Comparison of ENCODE assay signal across 20 cellular contexts in the genomic region with DNA sequence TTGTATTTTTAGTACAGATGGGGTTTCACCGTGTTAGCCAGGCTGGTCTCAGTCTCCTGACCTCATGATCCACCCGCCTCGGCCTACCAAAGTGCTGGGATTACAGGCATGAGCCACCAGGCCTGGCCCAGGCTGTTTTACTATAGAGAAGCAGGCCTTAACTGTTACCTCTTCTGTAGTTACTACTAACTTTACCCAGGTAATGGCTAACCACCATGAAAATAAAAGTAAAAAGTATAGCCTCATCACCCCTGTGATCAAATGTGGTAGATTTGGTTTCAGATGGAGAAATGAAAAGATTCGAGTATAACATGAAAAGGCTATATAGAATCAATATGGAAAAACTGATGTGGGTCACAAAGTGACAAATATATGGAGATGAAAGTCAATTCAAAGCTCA.
DNase-seq lines count a peak whose midpoint lies in the region; ATAC-seq and FAIRE-seq lines count a peak whose summit lies in the region.
"Had no signal": no experiment of that assay in that cellular context is flagged by ENCODE, and none has a peak within 500 bp of the region (broad histone marks: within the 10 kb centered on the region; RNA-seq: fewer than 3 reads in every experiment).

No MANE protein-coding gene starts in this region.

- POLR2A ChIA-PET in activated CD4-positive, alpha-beta T cell treated with anti-CD3 and anti-CD28 coated beads for 36 hours (lab: Charles Lee), result interaction anchor here (0.6 kb wide), 1 partner anchor 304 kb away, joined by 3 read pairs; no protein-coding TSS in a partner anchor

- H3K27me3 Mint-ChIP-seq in activated CD4-positive, alpha-beta T cell treated with anti-CD3 and anti-CD28 coated beads for 36 hours, result no peaks in the 10 kb centered on the region
- H3K27me3 Mint-ChIP-seq in activated naive CD4-positive, alpha-beta T cell treated with anti-CD3 and anti-CD28 coated beads for 36 hours (ENCODE audit: low read depth), result no peaks in the 10 kb centered on the region
- no peaks in the 10 kb centered on the region for H3K27me3 Mint-ChIP-seq in activated naive CD8-positive, alpha-beta T cell treated with anti-CD3 and anti-CD28 coated beads for 36 hours
- H3K27me3 Mint-ChIP-seq in stimulated activated naive CD8-positive, alpha-beta T cell treated with anti-CD3 and anti-CD28 coated beads, Interleukin-15, Interleukin-2, amounts not matched to agents 100 ng/mL and 50 ng/mL, for 24 hours, result no peaks in the 10 kb centered on the region
- H3K27me3 Mint-ChIP-seq: B cell; CD4-positive, alpha-beta T cell had no signal

- ATAC-seq in activated CD4-positive, alpha-beta T cell treated with anti-CD3 and anti-CD28 coated beads for 36 hours, result peak; percentile 47
- ATAC-seq in activated naive CD4-positive, alpha-beta T cell treated with anti-CD3 and anti-CD28 coated beads, Interleukin-2, amount 50 U/mL, for 72 hours, result peak; percentile 47 to 84
- ATAC-seq: A549; CD8-positive, alpha-beta T cell had no signal

- CTCF ChIA-PET in activated CD4-positive, alpha-beta T cell treated with anti-CD3 and anti-CD28 coated beads for 36 hours (lab: Charles Lee), result interaction anchor here (1.8 kb wide), 1 partner anchor 22 kb away, joined by 4 read pairs; no protein-coding TSS in a partner anchor
- CTCF ChIA-PET in activated naive CD4-positive, alpha-beta T cell treated with anti-CD3 and anti-CD28 coated beads for 36 hours (lab: Charles Lee), result no interaction called here

- no peak for FAIRE-seq in urothelium cell line (lab: Jason Lieb, UNC)
- FAIRE-seq: D721Med, G401.6, GM12891, GM19239 had no signal

- H3K36me3 Mint-ChIP-seq in activated CD4-positive, alpha-beta T cell treated with anti-CD3 and anti-CD28 coated beads for 36 hours (ENCODE audit: low read depth), result no peaks in the 10 kb centered on the region
- H3K36me3 Mint-ChIP-seq in activated naive CD4-positive, alpha-beta T cell treated with anti-CD3 and anti-CD28 coated beads, Interleukin-2, amount 50 U/mL, for 72 hours, result no peaks in the 10 kb centered on the region
- H3K36me3 Mint-ChIP-seq in activated naive CD4-positive, alpha-beta T cell treated with anti-CD3 and anti-CD28 coated beads for 36 hours (ENCODE audit: low read depth), result no peaks in the 10 kb centered on the region
- no peaks in the 10 kb centered on the region for H3K36me3 Mint-ChIP-seq in activated naive CD8-positive, alpha-beta T cell treated with anti-CD3 and anti-CD28 coated beads for 36 hours
- H3K36me3 Mint-ChIP-seq in stimulated activated naive CD8-positive, alpha-beta T cell treated with anti-CD3 and anti-CD28 coated beads, Interleukin-15, Interleukin-2, amounts not matched to agents 100 ng/mL and 50 ng/mL, for 24 hours (ENCODE audit: low read depth), result no peaks in the 10 kb centered on the region
- H3K36me3 Mint-ChIP-seq: CD8-positive, alpha-beta T cell had no signal

- no peaks in the 10 kb centered on the region for H3K4me1 Mint-ChIP-seq in activated CD4-positive, alpha-beta T cell treated with anti-CD3 and anti-CD28 coated beads for 36 hours
- no peaks in the 10 kb centered on the region for H3K4me1 Mint-ChIP-seq in activated naive CD4-positive, alpha-beta T cell treated with anti-CD3 and anti-CD28 coated beads for 36 hours (ENCODE audit: low read depth)
- H3K4me1 Mint-ChIP-seq in activated naive CD8-positive, alpha-beta T cell treated with anti-CD3 and anti-CD28 coated beads for 36 hours, result peaks cover 5% of the 10 kb centered on the region
- peaks cover 15% of the 10 kb centered on the region for H3K4me1 Mint-ChIP-seq in stimulated activated naive CD8-positive, alpha-beta T cell treated with anti-CD3 and anti-CD28 coated beads, Interleukin-15, Interleukin-2, amounts not matched to agents 100 ng/mL and 50 ng/mL, for 24 hours (ENCODE audit: low read depth)
- H3K4me1 Mint-ChIP-seq: B cell had no signal

- DNase-seq in activated CD4-positive, alpha-beta T cell treated with anti-CD3 and anti-CD28 coated beads for 36 hours, result no peak
- no peak for DNase-seq in activated CD4-positive, alpha-beta T cell treated with anti-CD3 and anti-CD28 coated beads, Interleukin-2, amount 50 U/mL, for 48 hours
- no peak for DNase-seq in activated naive CD4-positive, alpha-beta T cell treated with anti-CD3 and anti-CD28 coated beads, Interleukin-2, amount 50 U/mL, for 72 hours (ENCODE audit: low spot score in 2 of 2)
- no peak for DNase-seq in activated naive CD4-positive, alpha-beta T cell treated with anti-CD3 and anti-CD28 coated beads for 36 hours
- peak; percentile 4 for DNase-seq in activated naive CD8-positive, alpha-beta T cell treated with anti-CD3 and anti-CD28 coated beads for 36 hours
- DNase-seq in urothelium cell line (ENCODE audit: low spot score), result no peak
- DNase-seq: AML-193; Caco-2; Calu3; CD4-positive, alpha-beta T cell; CD8-positive, alpha-beta T cell; DMS79 treated with DMSO at 0.1 percent for 48 hours; GF-D8 had no signal

- no peak overlapping the region for H3K27ac Mint-ChIP-seq in activated CD4-positive, alpha-beta T cell treated with anti-CD3 and anti-CD28 coated beads for 36 hours
- no peak overlapping the region for H3K27ac Mint-ChIP-seq in activated naive CD4-positive, alpha-beta T cell treated with anti-CD3 and anti-CD28 coated beads, Interleukin-2, amount 50 U/mL, for 72 hours
- H3K27ac Mint-ChIP-seq in activated naive CD4-positive, alpha-beta T cell treated with anti-CD3 and anti-CD28 coated beads for 36 hours, result no peak overlapping the region
- H3K27ac Mint-ChIP-seq in activated naive CD8-positive, alpha-beta T cell treated with anti-CD3 and anti-CD28 coated beads for 36 hours, result no peak overlapping the region
- peak overlapping the region; percentile 41 for H3K27ac Mint-ChIP-seq in stimulated activated naive CD8-positive, alpha-beta T cell treated with anti-CD3 and anti-CD28 coated beads, Interleukin-15, Interleukin-2, amounts not matched to agents 100 ng/mL and 50 ng/mL, for 24 hours
- H3K27ac Mint-ChIP-seq: B cell; CD4-positive, alpha-beta T cell; CD8-positive, alpha-beta T cell had no signal

- no peak overlapping the region for H3K4me3 Mint-ChIP-seq in activated CD4-positive, alpha-beta T cell treated with anti-CD3 and anti-CD28 coated beads for 36 hours
- H3K4me3 Mint-ChIP-seq in activated naive CD4-positive, alpha-beta T cell treated with anti-CD3 and anti-CD28 coated beads for 36 hours, result no peak overlapping the region
- no peak overlapping the region for H3K4me3 Mint-ChIP-seq in activated naive CD8-positive, alpha-beta T cell treated with anti-CD3 and anti-CD28 coated beads for 36 hours
- no peak overlapping the region for H3K4me3 Mint-ChIP-seq in stimulated activated naive CD8-positive, alpha-beta T cell treated with anti-CD3 and anti-CD28 coated beads, Interleukin-15, Interleukin-2, amounts not matched to agents 100 ng/mL and 50 ng/mL, for 24 hours
- H3K4me3 Mint-ChIP-seq: B cell; CD4-positive, alpha-beta T cell; CD8-positive, alpha-beta T cell had no signal

- H3K9me3 Mint-ChIP-seq in activated CD4-positive, alpha-beta T cell treated with anti-CD3 and anti-CD28 coated beads for 36 hours (ENCODE audit: low read depth), result no peaks in the 10 kb centered on the region
- no peaks in the 10 kb centered on the region for H3K9me3 Mint-ChIP-seq in activated naive CD4-positive, alpha-beta T cell treated with anti-CD3 and anti-CD28 coated beads, Interleukin-2, amount 50 U/mL, for 72 hours
- no peaks in the 10 kb centered on the region for H3K9me3 Mint-ChIP-seq in activated naive CD4-positive, alpha-beta T cell treated with anti-CD3 and anti-CD28 coated beads for 36 hours
- H3K9me3 Mint-ChIP-seq in activated naive CD8-positive, alpha-beta T cell treated with anti-CD3 and anti-CD28 coated beads for 36 hours, result no peaks in the 10 kb centered on the region
- H3K9me3 Mint-ChIP-seq in stimulated activated naive CD8-positive, alpha-beta T cell treated with anti-CD3 and anti-CD28 coated beads, Interleukin-15, Interleukin-2, amounts not matched to agents 100 ng/mL and 50 ng/mL, for 24 hours, result no peaks in the 10 kb centered on the region
- H3K9me3 Mint-ChIP-seq: CD4-positive, alpha-beta T cell; CD8-positive, alpha-beta T cell had no signal

- intact Hi-C loops in activated CD4-positive, alpha-beta T cell treated with anti-CD3 and anti-CD28 coated beads for 36 hours (cut with DNase I, micrococcal nuclease), result no loop called here
- intact Hi-C loops in activated naive CD4-positive, alpha-beta T cell treated with anti-CD3 and anti-CD28 coated beads for 36 hours (cut with micrococcal nuclease), result no loop called here
